In the genomic region with DNA sequence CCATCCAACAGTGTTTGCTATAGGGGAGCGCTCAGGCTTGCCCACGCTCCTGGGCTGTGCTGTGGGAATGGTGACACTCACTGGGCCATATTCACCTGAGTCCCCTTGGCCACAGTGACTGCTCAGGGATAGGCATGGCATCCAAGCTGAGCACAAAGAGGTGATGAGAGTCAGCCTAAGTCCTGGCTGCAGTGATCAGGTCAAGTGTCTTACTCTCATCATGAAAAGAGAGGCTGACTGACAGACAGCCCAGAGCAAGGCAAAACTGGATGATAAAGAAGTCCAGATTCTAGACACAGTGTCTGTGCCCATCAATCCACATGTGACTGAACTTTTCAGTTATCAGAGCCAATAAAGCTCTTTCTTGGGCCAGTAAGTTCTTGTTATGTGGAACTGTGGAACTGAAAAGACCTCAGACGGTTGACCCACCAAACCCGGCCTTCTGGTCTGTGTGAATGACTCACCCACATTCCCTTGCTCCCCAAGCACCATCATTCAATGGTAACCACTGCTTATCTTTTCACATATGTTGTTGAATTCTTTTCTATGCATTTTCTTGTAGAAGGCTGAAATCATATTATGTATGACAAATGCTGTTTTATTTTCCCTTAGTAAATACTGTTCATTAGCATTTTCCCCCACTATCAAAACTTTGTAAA, we compare ENCODE assay signal across 15 cellular contexts. TPM values are rescaled to one million over a fixed set of nuclear protein-coding genes. Genes with fewer than 3 reads are reported as not detected.
DNase-seq lines count a peak whose midpoint lies in the region; ATAC-seq and TF ChIP-seq lines count a peak whose summit lies in the region.
"Had no signal": no experiment of that assay in that cellular context is flagged by ENCODE, and none has a peak within 500 bp of the region (broad histone marks: within the 10 kb centered on the region; RNA-seq: fewer than 3 reads in every experiment).

No MANE protein-coding gene starts in this region.

- H2BK12ac ChIP-seq in neuronal stem cell (ENCODE audit: low read length) = no peak overlapping the region

- intact Hi-C loops in OCI-LY7 (cut with micrococcal nuclease; ENCODE audit: unreplicated experiment) (no loop called here), cardiac septum (cut with DNase I) (loop anchor here (5.0 kb wide), 1 partner anchor 88 kb away; a partner anchor contains a TSS), aorta (cut with DNase I) (loop anchor here (5.0 kb wide), 2 partner anchors 83 to 158 kb away; no protein-coding TSS in a partner anchor), PC-9 (cut with micrococcal nuclease; ENCODE audit: unreplicated experiment) (no loop called here)

- H3K14ac ChIP-seq in neuronal stem cell (ENCODE audit: low read length) = no peak overlapping the region

- H3K79me2 ChIP-seq in OCI-LY7 (ENCODE audit: insufficient read depth, low read depth, low read length) = peaks cover 12% of the 10 kb centered on the region; the same call in 1 of the 2 replicates
- no peaks in the 10 kb centered on the region for H3K79me2 ChIP-seq in PC-9 (ENCODE audit: low read depth)

- BruUV-seq in OCI-LY7 (replicated peaks; lab: Mats Ljungman, UMichigan) = no TSS peak
- BruUV-seq in PC-9 (replicated peaks; lab: Mats Ljungman, UMichigan) = no TSS peak

- H3K4me2 ChIP-seq in OCI-LY7 (ENCODE audit: low read length) (no peak overlapping the region), neuronal stem cell (ENCODE audit: insufficient read depth, low read length, poor library complexity, severe bottlenecking) (no peak overlapping the region), PC-9 (no peak overlapping the region)

- no peak overlapping the region for H3K9ac ChIP-seq in neuronal stem cell (ENCODE audit: low read depth, low read length, poor library complexity)

- POLR2A ChIA-PET in OCI-LY7 (lab: Charles Lee) = no interaction called here
- POLR2A ChIA-PET in PC-9 (lab: Charles Lee; ENCODE audit: unreplicated experiment) = no interaction called here

- peaks cover 38% of the 10 kb centered on the region for H3K36me3 ChIP-seq in OCI-LY7 (ENCODE audit: insufficient read depth, low read length)
- H3K36me3 ChIP-seq in neuronal stem cell (replicated peaks in 1 of 2; ENCODE audit: control insufficient read depth in 2 of 2, insufficient read depth in 2 of 2, low read length in 2 of 2) = peaks cover 12 to 74% of the 10 kb centered on the region in 2 donors
- no peaks in the 10 kb centered on the region for H3K36me3 ChIP-seq in aorta (ENCODE audit: control insufficient read depth in 1 of 2, insufficient read depth in 2 of 2, low read length in 1 of 2)
- no peaks in the 10 kb centered on the region for H3K36me3 ChIP-seq in PC-9 (ENCODE audit: low read depth)
- H3K36me3 ChIP-seq: pancreas had no signal

- DNase-seq in Daoy (ENCODE audit: low read depth) (peak; percentile 62), OCI-LY7 (ENCODE audit: low spot score) (no peak), neuronal stem cell (ENCODE audit: low spot score) (no peak), cardiac septum (ENCODE audit: low spot score) (no peak), aorta (no peak), PC-9 (no peak)
- DNase-seq: activated CD4-positive, alpha-beta T cell treated with anti-CD3 and anti-CD28 coated beads for 36 hours; left ventricle myocardium inferior; NCI-H1436; NCI-H82; stimulated activated CD4-positive, alpha-beta T cell treated with anti-CD3 and anti-CD28 coated beads, Interleukin-4, amount 100 ng/mL, for 1 hour had no signal

- no peak overlapping the region for H3K4ac ChIP-seq in neuronal stem cell (ENCODE audit: low read length)

- no peak overlapping the region for H2AK5ac ChIP-seq in neuronal stem cell (ENCODE audit: low read depth, low read length)

- peak overlapping the region; percentile 7 for H4K8ac ChIP-seq in neuronal stem cell (ENCODE audit: low read depth, low read length)

- CTCF ChIA-PET in OCI-LY7 (lab: Charles Lee; ENCODE audit: unreplicated experiment) = interaction anchor here (0.6 kb wide), 1 partner anchor 24 kb away, joined by 3 read pairs; no protein-coding TSS in a partner anchor
- CTCF ChIA-PET in PC-9 (lab: Charles Lee) = interaction anchor here (0.6 kb wide), 1 partner anchor 52 kb away, joined by 5 read pairs; no protein-coding TSS in a partner anchor

- no peak overlapping the region for H2BK120ac ChIP-seq in neuronal stem cell (ENCODE audit: low read depth, low read length)

- H3K27ac ChIP-seq in OCI-LY7 (ENCODE audit: low read depth, low read length, poor library complexity, severe bottlenecking) (peak overlapping the region; percentile 88), neuronal stem cell (replicated peaks; ENCODE audit: low read length) (no peak overlapping the region), aorta (ENCODE audit: low read depth in 1 of 2, low read length in 2 of 2) (no peak overlapping the region), PC-9 (no peak overlapping the region)
- H3K27ac ChIP-seq: left ventricle myocardium inferior, pancreas, SK-N-MC had no signal

- WGBS in neuronal stem cell (ENCODE audit: extremely low coverage in 2 of 2, insufficient read length in 2 of 2, insufficient replicate concordance in 1 of 2), 2 donors = no CpG with 5 or more reads among the region's 4 CpGs
- WGBS in aorta, 2 donors = 80 to 88% methylated on average over 4 of the region's 4 CpGs

- H2BK5ac ChIP-seq in neuronal stem cell (ENCODE audit: low read length) = no peak overlapping the region

- H3K27me3 ChIP-seq in neuronal stem cell (ENCODE audit: control insufficient read depth in 3 of 3, insufficient read depth in 3 of 3, low read depth in 1 of 3, low read length in 3 of 3) (no peaks in the 10 kb centered on the region), aorta (ENCODE audit: control insufficient read depth in 1 of 2, insufficient read depth in 2 of 2, low read length in 1 of 2) (no peaks in the 10 kb centered on the region), PC-9 (ENCODE audit: insufficient read depth, low read depth) (no peaks in the 10 kb centered on the region)
- H3K27me3 ChIP-seq: pancreas had no signal

- H4K20me1 ChIP-seq in OCI-LY7 (ENCODE audit: insufficient read depth, low read length) = no peaks in the 10 kb centered on the region
- H4K20me1 ChIP-seq in PC-9 (ENCODE audit: insufficient read depth) = no peaks in the 10 kb centered on the region

- H3K4me3 ChIP-seq in OCI-LY7 (ENCODE audit: low read depth, low read length, poor library complexity, severe bottlenecking) = no peak overlapping the region
- H3K4me3 ChIP-seq in neuronal stem cell (ENCODE audit: low read length in 2 of 2) = no peak overlapping the region
- H3K4me3 ChIP-seq in aorta (ENCODE audit: low read length in 2 of 2) = no peak overlapping the region
- no peak overlapping the region for H3K4me3 ChIP-seq in PC-9
- H3K4me3 ChIP-seq: left ventricle myocardium inferior, pancreas, SK-N-MC had no signal

- no peak overlapping the region for H2BK15ac ChIP-seq in neuronal stem cell (ENCODE audit: low read length)

- H3K18ac ChIP-seq in neuronal stem cell (ENCODE audit: low read length) = no peak overlapping the region

- TF ChIP-seq CTCF in OCI-LY7 (conservative IDR thresholded peaks at IDR 0.05; ENCODE audit: low read length) = no peak
- no peak for TF ChIP-seq CTCF in PC-9 (conservative IDR thresholded peaks at IDR 0.05)

- peaks cover under 1% of the 10 kb centered on the region; the same call in 1 of the 2 replicates for H3K9me3 ChIP-seq in OCI-LY7 (ENCODE audit: low read length)
- no peaks in the 10 kb centered on the region for H3K9me3 ChIP-seq in neuronal stem cell (replicated peaks in 1 of 2; ENCODE audit: control insufficient read depth in 2 of 2, insufficient read depth in 1 of 2, low read depth in 1 of 2, low read length in 2 of 2)
- no peaks in the 10 kb centered on the region for H3K9me3 ChIP-seq in aorta (ENCODE audit: control insufficient read depth, low read length)
- H3K9me3 ChIP-seq in PC-9 (ENCODE audit: insufficient read depth, low read depth) = no peaks in the 10 kb centered on the region
- H3K9me3 ChIP-seq: left ventricle myocardium inferior, pancreas had no signal

- peaks cover 60% of the 10 kb centered on the region for H3K4me1 ChIP-seq in OCI-LY7 (ENCODE audit: insufficient read depth, low read length, poor library complexity, severe bottlenecking)
- no peaks in the 10 kb centered on the region for H3K4me1 ChIP-seq in neuronal stem cell (ENCODE audit: control insufficient read depth in 2 of 2, insufficient read depth in 1 of 2, low read depth in 1 of 2, low read length in 2 of 2)
- peaks cover 0 to 2% of the 10 kb centered on the region in 2 donors for H3K4me1 ChIP-seq in aorta (ENCODE audit: control insufficient read depth in 1 of 2, insufficient read depth in 2 of 2, low read length in 2 of 2)
- H3K4me1 ChIP-seq in PC-9 (replicated peaks; ENCODE audit: insufficient read depth) = no peaks in the 10 kb centered on the region

- no peak overlapping the region for H2AFZ ChIP-seq in OCI-LY7 (ENCODE audit: low read length)
- H2AFZ ChIP-seq in neuronal stem cell (ENCODE audit: low read length) = no peak overlapping the region
- no peak overlapping the region for H2AFZ ChIP-seq in PC-9

- H4K91ac ChIP-seq in neuronal stem cell (ENCODE audit: low read depth, low read length, poor library complexity) = no peak overlapping the region

- H3F3A ChIP-seq in PC-9 (ENCODE audit: insufficient read depth, low read depth) = no peaks in the 10 kb centered on the region

- H3K9me2 ChIP-seq in OCI-LY7 (ENCODE audit: insufficient read depth, low read length) = no peaks in the 10 kb centered on the region
- no peaks in the 10 kb centered on the region for H3K9me2 ChIP-seq in PC-9 (ENCODE audit: insufficient read depth)

- H3K79me1 ChIP-seq in neuronal stem cell (ENCODE audit: low read depth, low read length) = peaks cover 3% of the 10 kb centered on the region

- ATAC-seq in esophagus mucosa (peak; percentile 32), HG03460 (IDR thresholded peaks at IDR 0.05; ENCODE audit: unreplicated experiment) (no peak), aorta (ENCODE audit: low FRiP score) (no peak)
- ATAC-seq: activated CD4-positive, alpha-beta T cell treated with anti-CD3 and anti-CD28 coated beads for 36 hours had no signal

- H3K23ac ChIP-seq in neuronal stem cell (ENCODE audit: low read depth, low read length, poor library complexity) = peak overlapping the region; percentile 38

RNA-seq across cellular contexts. Expression of a gene that starts 43.2 kb away (rescaled TPM):
- total RNA-seq in Daoy (2014; rRNA removed; shearing (Covaris generic)) = 0.86 and 1.9 TPM in 2 replicates
- total RNA-seq in OCI-LY7 (2014; rRNA removed; shearing (Covaris generic)) = 15.1 and 18.8 TPM in 2 replicates
- 18.2 and 24.8 TPM in 2 replicates for total RNA-seq in OCI-LY7 (2022)
- total RNA-seq in esophagus mucosa = 0.36 TPM
- 27.0 TPM for polyA plus RNA-seq in neuronal stem cell (2013, experiment 1 of 2)
- polyA plus RNA-seq in neuronal stem cell (2013, experiment 2 of 2) = 27.1 TPM
- 9.6 TPM for total RNA-seq in cardiac septum
- total RNA-seq in aorta = 1 to 10 TPM; 4.7 to 9.1 TPM
- polyA plus RNA-seq in aorta = 1 to 10 TPM; 2.0 to 4.8 TPM
- total RNA-seq in PC-9 (2021) = 5.2 and 8.3 TPM in 2 replicates

Comparison
In these comparisons a context has a peak if more than half of its experiments do, and no peak if none do; other contexts are left out.
1. intact Hi-C loops: an anchor here in cardiac septum (5.0 kb wide) and aorta (5.0 kb wide); none called in OCI-LY7 and PC-9.